8 cellular contexts compared by ENCODE assay signal in the genomic region with DNA sequence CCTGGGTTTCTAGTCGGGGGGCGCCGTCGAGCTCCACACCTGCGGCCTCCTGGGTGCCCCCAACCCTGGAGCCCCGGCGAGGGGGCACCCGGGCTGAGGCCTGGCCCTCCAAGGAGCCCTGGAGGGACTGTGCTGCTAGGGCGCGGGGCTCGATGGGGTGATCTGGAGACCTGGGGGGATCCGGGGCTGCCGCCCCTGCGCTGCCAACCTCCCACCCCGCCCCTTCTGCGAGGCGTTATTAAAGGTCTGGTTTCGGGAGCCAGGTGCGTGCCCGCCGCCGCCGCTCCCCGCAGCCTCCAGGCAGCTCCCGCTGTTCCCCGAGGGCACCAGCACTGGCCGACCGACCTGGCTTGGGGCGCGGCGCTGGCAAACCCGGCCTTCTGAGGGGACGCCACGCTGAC. TPM values are rescaled to one million over a fixed set of nuclear protein-coding genes. Genes with fewer than 3 reads are reported as not detected.
DNase-seq lines count a peak whose midpoint lies in the region; ATAC-seq and TF ChIP-seq lines count a peak whose summit lies in the region.

No MANE protein-coding gene starts in this region.

- H3K9me3 ChIP-seq in cardiac muscle cell (ENCODE audit: low read depth) = no peaks in the 10 kb centered on the region
- H3K9me3 ChIP-seq in ascending aorta = no peaks in the 10 kb centered on the region
- H3K9me3 ChIP-seq in lung (ENCODE audit: control insufficient read depth in 2 of 2, insufficient read depth in 1 of 2, low read length in 1 of 2) = no peaks in the 10 kb centered on the region

- WGBS in lung, 2 donors = 17 to 27% methylated on average over 32 to 34 of the region's 34 CpGs

- H3K27ac ChIP-seq in cardiac muscle cell (no peak overlapping the region), ascending aorta (peak overlapping the region; percentile 83 to 88), lung (ENCODE audit: low read depth in 1 of 2, low read length in 1 of 2) (no peak overlapping the region)

- peaks cover 16% of the 10 kb centered on the region for H3K4me1 ChIP-seq in cardiac muscle cell (ENCODE audit: low read depth)
- H3K4me1 ChIP-seq in ascending aorta = peaks cover 17 to 27% of the 10 kb centered on the region in 2 donors
- peaks cover 4 to 16% of the 10 kb centered on the region in 2 donors for H3K4me1 ChIP-seq in lung (ENCODE audit: control insufficient read depth in 2 of 2, insufficient read depth in 2 of 2, low read length in 2 of 2)

- H3K27me3 ChIP-seq in cardiac muscle cell (no peaks in the 10 kb centered on the region), ascending aorta (no peaks in the 10 kb centered on the region), lung (ENCODE audit: control insufficient read depth, insufficient read depth) (no peaks in the 10 kb centered on the region)

- no peak for DNase-seq in cardiac muscle cell (ENCODE audit: low read depth in 1 of 2, low spot score in 1 of 2)
- DNase-seq in Right ventricle myocardium inferior (ENCODE audit: missing footprints) = no peak
- DNase-seq in ascending aorta (ENCODE audit: low spot score in 2 of 2) = peak in 1 of 2 donors; percentile 66
- DNase-seq in lung (ENCODE audit: low spot score) = no peak
- peak; percentile 46 for DNase-seq in ureter (ENCODE audit: low spot score)
- DNase-seq in T-helper 9 cell = no peak
- no peak for DNase-seq in RPMI8226

- TF ChIP-seq CTCF in cardiac muscle cell (IDR thresholded peaks at IDR 0.05; ENCODE audit: low read depth, low read length) = no peak
- no peak for TF ChIP-seq CTCF in ascending aorta (IDR thresholded peaks at IDR 0.05)
- TF ChIP-seq CTCF in lung (IDR thresholded peaks at IDR 0.05; ENCODE audit: control extremely low read depth, extremely low read depth) = no peak

- H3K36me3 ChIP-seq in cardiac muscle cell (peaks cover 19% of the 10 kb centered on the region), ascending aorta (peaks cover 23% of the 10 kb centered on the region in 2 donors), lung (ENCODE audit: control insufficient read depth in 2 of 2, insufficient read depth in 2 of 2, low read length in 2 of 2) (peaks cover 9 to 23% of the 10 kb centered on the region in 2 donors)

- H3K4me3 ChIP-seq in cardiac muscle cell = peak overlapping the region; percentile 99
- peak overlapping the region; percentile 61 to 98 for H3K4me3 ChIP-seq in ascending aorta
- peak overlapping the region; percentile 48 for H3K4me3 ChIP-seq in lung

- no peak for ATAC-seq in Right ventricle myocardium inferior
- ATAC-seq in lung (ENCODE audit: insufficient read depth, low FRiP score) = no peak
- no peak for ATAC-seq in HG03196 (IDR thresholded peaks at IDR 0.05; ENCODE audit: unreplicated experiment)

- intact Hi-C loops in Right ventricle myocardium inferior (cut with DNase I) (no loop called here), ascending aorta (cut with DNase I) (loop anchor here (1.0 to 5.0 kb wide), 2 partner anchors 146 to 151 kb away; no protein-coding TSS in a partner anchor)

RNA-seq across cellular contexts. Expression of gene POFUT2, which starts 0.7 kb away (rescaled TPM):
- total RNA-seq in cardiac muscle cell (39.6 and 46.1 TPM in 2 replicates), Right ventricle myocardium inferior (16.9 TPM), ascending aorta (39.4 TPM), lung (10 to 100 TPM; 34.1 to 35.7 TPM), ureter (42.6 TPM)
- polyA plus RNA-seq in cardiac muscle cell (46.8 and 50.4 TPM in 2 replicates), lung (10 to 100 TPM; 17.9 to 18.1 TPM)

Comparison
In these comparisons a context has a peak if more than half of its experiments do, and no peak if none do; other contexts are left out.
1. H3K27ac ChIP-seq: peak in ascending aorta (2 of 2); none in cardiac muscle cell (single experiment) and lung (0 of 2).
2. H3K4me3 ChIP-seq: peak in every context shown above with its lines; median percentile 99 in cardiac muscle cell; 80 in ascending aorta; 48 in lung.